Comparison of ENCODE assay signal across 35 cellular contexts in the genomic region with DNA sequence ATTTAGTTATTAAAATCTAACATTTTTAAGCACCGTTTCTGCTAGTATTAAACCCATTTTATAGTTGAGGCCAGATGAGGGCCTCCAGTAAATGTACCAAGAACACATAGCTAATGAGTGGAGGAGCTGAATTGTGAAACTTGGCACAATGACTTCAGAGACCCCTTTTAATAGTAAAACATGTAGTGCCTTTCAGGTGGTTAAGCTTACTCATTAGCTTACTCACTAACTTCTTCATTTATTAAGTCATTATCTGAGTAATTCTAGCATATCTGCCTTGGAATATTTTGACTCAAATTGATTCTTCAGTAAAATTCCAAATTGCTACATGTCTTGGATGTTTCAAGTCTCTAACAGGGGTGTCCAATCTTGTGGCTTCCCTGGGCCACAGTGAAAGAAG.
"Had no signal": no experiment of that assay in that cellular context is flagged by ENCODE, and none has a peak within 500 bp of the region (broad histone marks: within the 10 kb centered on the region; RNA-seq: fewer than 3 reads in every experiment).

No MANE protein-coding gene starts in this region.

- H3K9me3 ChIP-seq: body of pancreas, heart left ventricle, left ventricle myocardium inferior, pancreas, prostate gland, sigmoid colon, vagina had no signal

- H3K36me3 Mint-ChIP-seq: activated naive CD4-positive, alpha-beta T cell treated with anti-CD3 and anti-CD28 coated beads, Interleukin-2, amount 50 U/mL, for 72 hours; natural killer cell treated with Interleukin-12 subunit alpha and Interleukin-12 subunit beta and Interleukin-15 and Interleukin-18, amount 100 ng/mL, for 72 hours; stimulated activated memory B cell treated with anti-CD40 and anti-IgM and Interleukin-4, amounts not matched to agents 10 μg/mL and 1 μg/mL and 100 μg/mL, for 72 hours; type B pancreatic cell had no signal

- H3K4me1 Mint-ChIP-seq: activated CD4-positive, alpha-beta memory T cell treated with anti-CD3 and anti-CD28 coated beads, Interleukin-2, amount 10 ng/mL, durations not matched to agents 7 days and 5 days; activated CD4-positive, alpha-beta T cell treated with anti-CD3 and anti-CD28 coated beads, Interleukin-2, amount 10 ng/mL, durations not matched to agents 7 days and 5 days; immature natural killer cell; stimulated activated memory B cell treated with anti-CD40 and anti-IgM and Interleukin-4, amounts not matched to agents 10 μg/mL and 1 μg/mL and 100 μg/mL, for 72 hours; stimulated activated naive CD8-positive, alpha-beta T cell treated with anti-CD3 and anti-CD28 coated beads, Interleukin-15, amount 100 ng/mL, for 72 hours; T-helper 17 cell had no signal

- H3K27me3 ChIP-seq: body of pancreas, cardiac muscle cell, dorsolateral prefrontal cortex, heart left ventricle, pancreas, sigmoid colon, vagina had no signal

- DNase-seq: activated CD4-positive, alpha-beta memory T cell treated with anti-CD3 and anti-CD28 coated beads, Interleukin-2, amount 10 ng/mL, durations not matched to agents 7 days and 5 days; activated CD4-positive, alpha-beta T cell treated with anti-CD3 and anti-CD28 coated beads for 1 hour; activated CD4-positive, alpha-beta T cell treated with anti-CD3 and anti-CD28 coated beads, Interleukin-2, amount 10 ng/mL, durations not matched to agents 7 days and 5 days; activated naive CD4-positive, alpha-beta T cell; activated T-cell treated with anti-CD3 and anti-CD28 coated beads, Interleukin-2, amount 50 U/mL, for 4 hours; anterior cingulate cortex; body of pancreas; dorsolateral prefrontal cortex; effector memory CD4-positive, alpha-beta T cell; foreskin fibroblast; heart left ventricle; hypothalamus; immature natural killer cell; left ventricle myocardium inferior; mesendoderm; pancreas; sigmoid colon; small intestine; stimulated activated CD4-positive, alpha-beta T cell treated with anti-CD3 and anti-CD28 coated beads, Interleukin-1b, Interleukin-23, amount 100 ng/mL, for 48 hours; stimulated activated CD4-positive, alpha-beta T cell treated with anti-CD3 and anti-CD28 coated beads, Interleukin-4, amount 100 ng/mL, for 4 hours; stimulated activated CD8-positive, alpha-beta memory T cell treated with anti-CD3 and anti-CD28 coated beads, Interleukin-4, amount 100 ng/mL, for 48 hours; stimulated activated naive CD8-positive, alpha-beta T cell treated with anti-CD3 and anti-CD28 coated beads, Interleukin-15, amount 100 ng/mL, for 72 hours; substantia nigra; T-helper 17 cell; T1000 had no signal

- H3K4me3 Mint-ChIP-seq: activated CD4-positive, alpha-beta memory T cell treated with anti-CD3 and anti-CD28 coated beads, Interleukin-2, amount 10 ng/mL, durations not matched to agents 7 days and 5 days; activated CD4-positive, alpha-beta T cell treated with anti-CD3 and anti-CD28 coated beads, Interleukin-2, amount 10 ng/mL, durations not matched to agents 7 days and 5 days; activated T-cell treated with anti-CD3 and anti-CD28 coated beads, Interleukin-2, amount 50 U/mL, for 4 hours; immature natural killer cell; natural killer cell treated with Interleukin-12 subunit alpha and Interleukin-12 subunit beta and Interleukin-15 and Interleukin-18, amount 100 ng/mL, for 72 hours; stimulated activated memory B cell treated with anti-CD40 and anti-IgM and Interleukin-4, amounts not matched to agents 10 μg/mL and 1 μg/mL and 100 μg/mL, for 72 hours; stimulated activated naive CD8-positive, alpha-beta T cell treated with anti-CD3 and anti-CD28 coated beads, Interleukin-15, amount 100 ng/mL, for 72 hours; T-helper 17 cell; type B pancreatic cell had no signal

- H3K27ac Mint-ChIP-seq: activated CD4-positive, alpha-beta memory T cell treated with anti-CD3 and anti-CD28 coated beads, Interleukin-2, amount 10 ng/mL, durations not matched to agents 7 days and 5 days; activated CD4-positive, alpha-beta T cell treated with anti-CD3 and anti-CD28 coated beads, Interleukin-2, amount 10 ng/mL, durations not matched to agents 7 days and 5 days; activated naive CD4-positive, alpha-beta T cell treated with anti-CD3 and anti-CD28 coated beads, Interleukin-2, amount 50 U/mL, for 72 hours; activated T-helper 2 cell treated with anti-CD3 and anti-CD28 coated beads, Interferon-gamma antibody, Interleukin-2, Interleukin-4, amounts not matched to agents 10 μg/mL and 5 μg/mL and 100 μg/mL, durations not matched to agents 14 hours and 24 hours and 36 hours; immature natural killer cell; natural killer cell treated with Interleukin-12 subunit alpha and Interleukin-12 subunit beta and Interleukin-15 and Interleukin-18, amount 100 ng/mL, for 72 hours; stimulated activated memory B cell treated with anti-CD40 and anti-IgM and Interleukin-4, amounts not matched to agents 10 μg/mL and 1 μg/mL and 100 μg/mL, for 72 hours; stimulated activated naive CD8-positive, alpha-beta T cell treated with anti-CD3 and anti-CD28 coated beads, Interleukin-15, amount 100 ng/mL, for 72 hours; T-helper 17 cell; type B pancreatic cell had no signal

- H3K27me3 Mint-ChIP-seq: activated CD4-positive, alpha-beta memory T cell treated with anti-CD3 and anti-CD28 coated beads, Interleukin-2, amount 10 ng/mL, durations not matched to agents 7 days and 5 days; activated CD4-positive, alpha-beta T cell treated with anti-CD3 and anti-CD28 coated beads, Interleukin-2, amount 10 ng/mL, durations not matched to agents 7 days and 5 days; natural killer cell treated with Interleukin-12 subunit alpha and Interleukin-12 subunit beta and Interleukin-15 and Interleukin-18, amount 100 ng/mL, for 72 hours; stimulated activated memory B cell treated with anti-CD40 and anti-IgM and Interleukin-4, amounts not matched to agents 10 μg/mL and 1 μg/mL and 100 μg/mL, for 72 hours; stimulated activated naive CD8-positive, alpha-beta T cell treated with anti-CD3 and anti-CD28 coated beads, Interleukin-15, amount 100 ng/mL, for 72 hours; T-helper 17 cell; type B pancreatic cell had no signal

- H3K4me3 ChIP-seq: body of pancreas, cardiac muscle cell, coronary artery, dorsolateral prefrontal cortex, heart left ventricle, left ventricle myocardium inferior, lung, pancreas, prostate gland, sigmoid colon, vagina had no signal

- H3K27ac ChIP-seq: body of pancreas, cardiac muscle cell, coronary artery, dorsolateral prefrontal cortex, heart left ventricle, left ventricle myocardium inferior, pancreas, prostate gland, sigmoid colon, vagina had no signal

- H3K4me1 ChIP-seq: body of pancreas, heart left ventricle, left ventricle myocardium inferior, pancreas, prostate gland, sigmoid colon, vagina had no signal

- H3K9me3 Mint-ChIP-seq: activated CD4-positive, alpha-beta T cell treated with anti-CD3 and anti-CD28 coated beads, Interleukin-2, amount 10 ng/mL, durations not matched to agents 7 days and 5 days; activated T-helper 2 cell treated with anti-CD3 and anti-CD28 coated beads, Interferon-gamma antibody, Interleukin-2, Interleukin-4, amounts not matched to agents 10 μg/mL and 5 μg/mL and 100 μg/mL, durations not matched to agents 14 hours and 24 hours and 36 hours; stimulated activated memory B cell treated with anti-CD40 and anti-IgM and Interleukin-4, amounts not matched to agents 10 μg/mL and 1 μg/mL and 100 μg/mL, for 72 hours; stimulated activated naive CD8-positive, alpha-beta T cell treated with anti-CD3 and anti-CD28 coated beads, Interleukin-15, amount 100 ng/mL, for 72 hours; type B pancreatic cell had no signal

- H3K36me3 ChIP-seq: cardiac muscle cell, heart left ventricle, left ventricle myocardium inferior, pancreas, prostate gland, sigmoid colon, vagina had no signal

- FAIRE-seq: pancreas, small intestine had no signal
